In the genomic region with DNA sequence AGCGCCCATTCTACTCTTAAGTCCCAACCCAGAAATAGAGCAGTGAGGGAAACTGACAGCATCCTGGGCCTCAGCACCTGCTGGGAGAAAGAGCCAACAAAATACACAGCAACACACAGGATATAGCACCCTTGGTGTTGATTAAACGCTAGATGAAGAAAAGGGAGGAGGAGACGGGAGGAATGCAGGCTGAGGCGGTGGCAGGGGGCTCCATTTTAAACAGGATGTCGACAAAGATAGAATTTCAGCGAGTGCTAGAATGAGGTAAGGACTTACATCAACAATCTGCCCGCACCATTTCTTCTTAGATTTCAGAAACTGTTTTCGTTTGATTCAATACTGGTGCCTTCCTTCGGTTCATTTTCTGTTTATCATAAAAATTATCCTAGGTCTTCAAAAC, we compare ENCODE assay signal across 27 cellular contexts. TPM values are rescaled to one million over a fixed set of nuclear protein-coding genes. Genes with fewer than 3 reads are reported as not detected.
"Had no signal": no experiment of that assay in that cellular context is flagged by ENCODE, and none has a peak within 500 bp of the region (broad histone marks: within the 10 kb centered on the region; RNA-seq: fewer than 3 reads in every experiment).

No MANE protein-coding gene starts in this region.

- H3K27me3 ChIP-seq: ovary, sigmoid colon, stomach, testis, tibial artery, uterus had no signal

- H3K36me3 ChIP-seq: left lung, lower lobe of right lung, ovary, prostate gland, sigmoid colon, stomach, tibial artery, uterus had no signal

- H3K36me3 Mint-ChIP-seq: naive thymus-derived CD4-positive, alpha-beta T cell; natural killer cell treated with Interleukin-12 subunit alpha and Interleukin-12 subunit beta and Interleukin-15 and Interleukin-18, amount 100 ng/mL, for 72 hours had no signal

- DNase-seq: hippocampal formation; kidney glomerular epithelial cell; left cardiac atrium; left lung; lower lobe of right lung; mammary epithelial cell; mesenchymal stem cell; midbrain; mucosa of descending colon; naive thymus-derived CD4-positive, alpha-beta T cell; ovary; retina; right cardiac atrium; sigmoid colon; stimulated activated CD4-positive, alpha-beta T cell treated with anti-CD3 and anti-CD28 coated beads, Interleukin-1b, Interleukin-23, amount 100 ng/mL, for 48 hours; stimulated activated CD4-positive, alpha-beta T cell treated with anti-CD3 and anti-CD28 coated beads, Interleukin-2, amount 100 ng/mL, for 48 hours; stimulated activated naive B cell treated with anti-CD40 and anti-IgM and Interleukin-4, amounts not matched to agents 10 μg/mL and 1 μg/mL and 100 μg/mL, for 72 hours; stimulated activated naive CD8-positive, alpha-beta T cell treated with anti-CD3 and anti-CD28 coated beads, Interleukin-15, Interleukin-2, amounts not matched to agents 100 U/mL and 50 U/mL, for 24 hours; stomach; testis; tibial artery; uterus had no signal

- H3K27ac Mint-ChIP-seq: naive thymus-derived CD4-positive, alpha-beta T cell; natural killer cell treated with Interleukin-12 subunit alpha and Interleukin-12 subunit beta and Interleukin-15 and Interleukin-18, amount 100 ng/mL, for 72 hours; stimulated activated naive B cell treated with anti-CD40 and anti-IgM and Interleukin-4, amounts not matched to agents 10 μg/mL and 1 μg/mL and 100 μg/mL, for 72 hours; type B pancreatic cell had no signal

- H3K4me3 ChIP-seq: left lung, lower lobe of right lung, mucosa of descending colon, ovary, prostate gland, sigmoid colon, smooth muscle cell, stomach, testis, tibial artery, uterus had no signal

- H3K9me3 Mint-ChIP-seq: natural killer cell treated with Interleukin-12 subunit alpha and Interleukin-12 subunit beta and Interleukin-15 and Interleukin-18, amount 100 ng/mL, for 72 hours; stimulated activated naive B cell treated with anti-CD40 and anti-IgM and Interleukin-4, amounts not matched to agents 10 μg/mL and 1 μg/mL and 100 μg/mL, for 72 hours; type B pancreatic cell had no signal

- H3K4me1 ChIP-seq: prostate gland had no signal

- H3K9me3 ChIP-seq: left lung, lower lobe of right lung, mucosa of descending colon, ovary, prostate gland, sigmoid colon, stomach, testis, tibial artery, uterus had no signal

- H3K4me2 ChIP-seq: smooth muscle cell had no signal

- H3K4me3 Mint-ChIP-seq: naive thymus-derived CD4-positive, alpha-beta T cell; natural killer cell treated with Interleukin-12 subunit alpha and Interleukin-12 subunit beta and Interleukin-15 and Interleukin-18, amount 100 ng/mL, for 72 hours; stimulated activated naive B cell treated with anti-CD40 and anti-IgM and Interleukin-4, amounts not matched to agents 10 μg/mL and 1 μg/mL and 100 μg/mL, for 72 hours; type B pancreatic cell had no signal

- H3K27ac ChIP-seq: left lung, lower lobe of right lung, ovary, prostate gland, sigmoid colon, stomach, testis, tibial artery, uterus had no signal

- ATAC-seq: left cardiac atrium; left lung; lower lobe of right lung; mucosa of descending colon; naive thymus-derived CD4-positive, alpha-beta T cell; natural killer cell treated with Interleukin-12 subunit alpha and Interleukin-12 subunit beta and Interleukin-15 and Interleukin-18, amount 100 ng/mL, for 72 hours; right cardiac atrium; stimulated activated naive B cell treated with anti-CD40 and anti-IgM and Interleukin-4, amounts not matched to agents 10 μg/mL and 1 μg/mL and 100 μg/mL, for 72 hours; stimulated activated naive CD8-positive, alpha-beta T cell treated with anti-CD3 and anti-CD28 coated beads, Interleukin-15, Interleukin-2, amounts not matched to agents 100 U/mL and 50 U/mL, for 24 hours had no signal

RNA-seq across cellular contexts. Expression of gene RAB20, which starts 4.7 kb away (rescaled TPM):
- polyA plus RNA-seq: neural cell had no signal
